In genomic region chr14:67166450-67166853, GRCh38 we compare ENCODE assay signal across 9 cellular contexts. TPM values are rescaled to one million over a fixed set of nuclear protein-coding genes. Genes with fewer than 3 reads are reported as not detected.
A peak's percentile ranks its signal among the peaks of the same experiment; 100 is the strongest.
DNase-seq lines count a peak whose midpoint lies in the region; ATAC-seq and FAIRE-seq lines count a peak whose summit lies in the region.
"Had no signal": no experiment of that assay in that cellular context is flagged by ENCODE, and none has a peak within 500 bp of the region (broad histone marks: within the 10 kb centered on the region; RNA-seq: fewer than 3 reads in every experiment).

No MANE protein-coding gene starts in this region.

- FAIRE-seq in small intestine (lab: Jason Lieb, UNC) = no peak

- no peak overlapping the region for H3K27ac ChIP-seq in small intestine (ENCODE audit: low read depth in 1 of 2, low read length in 1 of 2)

- H3K27me3 Mint-ChIP-seq in activated T-cell treated with anti-CD3 and anti-CD28 coated beads, Interleukin-2, amount 50 U/mL, for 24 hours = no peaks in the 10 kb centered on the region
- H3K27me3 Mint-ChIP-seq: stimulated activated naive CD8-positive, alpha-beta T cell treated with anti-CD3 and anti-CD28 coated beads, Interleukin-15, Interleukin-2, amounts not matched to agents 100 ng/mL and 50 ng/mL, for 24 hours had no signal

- no peaks in the 10 kb centered on the region for H3K27me3 ChIP-seq in small intestine (ENCODE audit: control insufficient read depth in 2 of 2, insufficient read depth in 2 of 2, low read length in 2 of 2)

- H3K4me1 ChIP-seq in small intestine (ENCODE audit: control insufficient read depth in 2 of 2, insufficient read depth in 1 of 2, low read depth in 1 of 2, low read length in 1 of 2) = no peaks in the 10 kb centered on the region

- 84 to 94% (median 93%) methylated on average over 5 of the region's 5 CpGs for WGBS in small intestine, 3 donors

- no peak overlapping the region for H3K27ac Mint-ChIP-seq in activated T-cell treated with anti-CD3 and anti-CD28 coated beads, Interleukin-2, amount 50 U/mL, for 24 hours
- H3K27ac Mint-ChIP-seq: stimulated activated naive CD8-positive, alpha-beta T cell treated with anti-CD3 and anti-CD28 coated beads, Interleukin-15, Interleukin-2, amounts not matched to agents 100 ng/mL and 50 ng/mL, for 24 hours had no signal

- ATAC-seq in GM18873 (IDR thresholded peaks at IDR 0.05; ENCODE audit: low FRiP score, unreplicated experiment) = no peak
- no peak for ATAC-seq in GM21576 (IDR thresholded peaks at IDR 0.05; ENCODE audit: unreplicated experiment)

- H3K4me3 Mint-ChIP-seq in activated T-cell treated with anti-CD3 and anti-CD28 coated beads, Interleukin-2, amount 50 U/mL, for 24 hours = no peak overlapping the region
- H3K4me3 Mint-ChIP-seq: stimulated activated naive CD8-positive, alpha-beta T cell treated with anti-CD3 and anti-CD28 coated beads, Interleukin-15, Interleukin-2, amounts not matched to agents 100 ng/mL and 50 ng/mL, for 24 hours had no signal

- H3K9me3 Mint-ChIP-seq in activated T-cell treated with anti-CD3 and anti-CD28 coated beads, Interleukin-2, amount 50 U/mL, for 24 hours = no peaks in the 10 kb centered on the region
- H3K9me3 Mint-ChIP-seq: stimulated activated naive CD8-positive, alpha-beta T cell treated with anti-CD3 and anti-CD28 coated beads, Interleukin-15, Interleukin-2, amounts not matched to agents 100 ng/mL and 50 ng/mL, for 24 hours had no signal

- peaks cover 0 to under 1% of the 10 kb centered on the region in 2 donors for H3K36me3 ChIP-seq in small intestine (ENCODE audit: control insufficient read depth in 2 of 2, insufficient read depth in 2 of 2, low read length in 2 of 2)

- peaks cover 3% of the 10 kb centered on the region for H3K4me1 Mint-ChIP-seq in activated T-cell treated with anti-CD3 and anti-CD28 coated beads, Interleukin-2, amount 50 U/mL, for 24 hours (ENCODE audit: low read depth)

- DNase-seq in activated T-cell treated with anti-CD3 and anti-CD28 coated beads for 4 hours (peak; percentile 21), NCI-H1105 treated with DMSO at 0.1 percent for 48 hours (lab: John Stamatoyannopoulos, UW) (peak; percentile 40), globus pallidus (ENCODE audit: low spot score) (peak; percentile 49), small intestine (peak; percentile 42)
- no peak for DNase-seq in activated T-cell treated with anti-CD3 and anti-CD28 coated beads, Interleukin-2, amount 50 U/mL, for 24 hours
- DNase-seq in activated CD4-positive, alpha-beta T cell treated with anti-CD3 and anti-CD28 coated beads, Interleukin-2, amount 50 U/mL, for 48 hours = peak; percentile 28 to 42

- no peak overlapping the region for H3K4me3 ChIP-seq in small intestine (ENCODE audit: low read depth in 1 of 2, low read length in 2 of 2)

- H3K36me3 Mint-ChIP-seq in activated T-cell treated with anti-CD3 and anti-CD28 coated beads, Interleukin-2, amount 50 U/mL, for 24 hours (ENCODE audit: low read depth) = peaks cover 22% of the 10 kb centered on the region

- H3K9me3 ChIP-seq in small intestine (ENCODE audit: control insufficient read depth, low read depth) = no peaks in the 10 kb centered on the region

RNA-seq across cellular contexts. Expression of gene GARIN2, which starts 22.8 kb away (rescaled TPM):
- under 1 TPM in 1 of 3 donors, not detected in 2; 0.03 TPM for polyA plus RNA-seq in small intestine
